1 cellular context compared by ENCODE assay signal in genomic region chr15:74291101-74292071, GRCh38.
TF ChIP-seq lines count a peak whose summit lies in the region.

No MANE protein-coding gene starts in this region.

TF ChIP-seq in HEK293, 187 proteins besides CTCF, POLR2A, EP300 and RAD21 (continued from another document and continues in another):
- TF ChIP-seq, protein P1, sequence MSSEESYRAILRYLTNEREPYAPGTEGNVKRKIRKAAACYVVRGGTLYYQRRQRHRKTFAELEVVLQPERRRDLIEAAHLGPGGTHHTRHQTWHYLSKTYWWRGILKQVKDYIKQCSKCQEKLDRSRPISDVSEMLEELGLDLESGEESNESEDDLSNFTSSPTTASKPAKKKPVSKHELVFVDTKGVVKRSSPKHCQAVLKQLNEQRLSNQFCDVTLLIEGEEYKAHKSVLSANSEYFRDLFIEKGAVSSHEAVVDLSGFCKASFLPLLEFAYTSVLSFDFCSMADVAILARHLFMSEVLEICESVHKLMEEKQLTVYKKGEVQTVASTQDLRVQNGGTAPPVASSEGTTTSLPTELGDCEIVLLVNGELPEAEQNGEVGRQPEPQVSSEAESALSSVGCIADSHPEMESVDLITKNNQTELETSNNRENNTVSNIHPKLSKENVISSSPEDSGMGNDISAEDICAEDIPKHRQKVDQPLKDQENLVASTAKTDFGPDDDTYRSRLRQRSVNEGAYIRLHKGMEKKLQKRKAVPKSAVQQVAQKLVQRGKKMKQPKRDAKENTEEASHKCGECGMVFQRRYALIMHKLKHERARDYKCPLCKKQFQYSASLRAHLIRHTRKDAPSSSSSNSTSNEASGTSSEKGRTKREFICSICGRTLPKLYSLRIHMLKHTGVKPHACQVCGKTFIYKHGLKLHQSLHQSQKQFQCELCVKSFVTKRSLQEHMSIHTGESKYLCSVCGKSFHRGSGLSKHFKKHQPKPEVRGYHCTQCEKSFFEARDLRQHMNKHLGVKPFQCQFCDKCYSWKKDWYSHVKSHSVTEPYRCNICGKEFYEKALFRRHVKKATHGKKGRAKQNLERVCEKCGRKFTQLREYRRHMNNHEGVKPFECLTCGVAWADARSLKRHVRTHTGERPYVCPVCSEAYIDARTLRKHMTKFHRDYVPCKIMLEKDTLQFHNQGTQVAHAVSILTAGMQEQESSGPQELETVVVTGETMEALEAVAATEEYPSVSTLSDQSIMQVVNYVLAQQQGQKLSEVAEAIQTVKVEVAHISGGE (tag by site-specific recombination; conservative IDR thresholded peaks at IDR 0.05; ENCODE audit: low read depth) = no peak
- TF ChIP-seq, protein P2, sequence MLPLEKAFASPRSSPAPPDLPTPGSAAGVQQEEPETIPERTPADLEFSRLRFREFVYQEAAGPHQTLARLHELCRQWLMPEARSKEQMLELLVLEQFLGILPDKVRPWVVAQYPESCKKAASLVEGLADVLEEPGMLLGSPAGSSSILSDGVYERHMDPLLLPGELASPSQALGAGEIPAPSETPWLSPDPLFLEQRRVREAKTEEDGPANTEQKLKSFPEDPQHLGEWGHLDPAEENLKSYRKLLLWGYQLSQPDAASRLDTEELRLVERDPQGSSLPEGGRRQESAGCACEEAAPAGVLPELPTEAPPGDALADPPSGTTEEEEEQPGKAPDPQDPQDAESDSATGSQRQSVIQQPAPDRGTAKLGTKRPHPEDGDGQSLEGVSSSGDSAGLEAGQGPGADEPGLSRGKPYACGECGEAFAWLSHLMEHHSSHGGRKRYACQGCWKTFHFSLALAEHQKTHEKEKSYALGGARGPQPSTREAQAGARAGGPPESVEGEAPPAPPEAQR (tag by site-specific recombination; IDR thresholded peaks at IDR 0.05) = no peak
- TF ChIP-seq ZNF311 (tag by site-specific recombination; IDR thresholded peaks at IDR 0.05; ENCODE audit: borderline replicate concordance) (no peak), ZBTB20 (tag by site-specific recombination; IDR thresholded peaks at IDR 0.05) (no peak; the same call in 1 of the 2 replicates), ZNF529 (tag by site-specific recombination; IDR thresholded peaks at IDR 0.05; ENCODE audit: insufficient replicate concordance) (no peak), ZNF37A (tag by site-specific recombination; IDR thresholded peaks at IDR 0.05) (no peak), GFI1B (tag by site-specific recombination; IDR thresholded peaks at IDR 0.05) (no peak), HOXA7 (CRISPR knock-in tag; IDR thresholded peaks at IDR 0.05; ENCODE audit: borderline replicate concordance) (no peak), ZIC2 (tag by site-specific recombination; IDR thresholded peaks at IDR 0.05) (peak; percentile 64), PBX3 (CRISPR knock-in tag; IDR thresholded peaks at IDR 0.05) (peak; percentile 94; the same call in 1 of the 2 replicates), MEIS1 (CRISPR knock-in tag; IDR thresholded peaks at IDR 0.05; ENCODE audit: borderline replicate concordance) (peak; percentile 65; the same call in 1 of the 2 replicates), ZNF26 (tag by site-specific recombination; IDR thresholded peaks at IDR 0.05) (no peak), ZNF645 (tag by site-specific recombination; IDR thresholded peaks at IDR 0.05) (no peak), SCRT1 (tag by site-specific recombination; IDR thresholded peaks at IDR 0.05; ENCODE audit: borderline replicate concordance) (no peak), HOXC10 (CRISPR knock-in tag; IDR thresholded peaks at IDR 0.05) (no peak), ZEB2 (tag by site-specific recombination; IDR thresholded peaks at IDR 0.05) (peak; percentile 74), ZNF544 (tag by site-specific recombination; IDR thresholded peaks at IDR 0.05) (no peak), ZNF664 (tag by site-specific recombination; IDR thresholded peaks at IDR 0.05) (no peak), HOXD13 (CRISPR knock-in tag; IDR thresholded peaks at IDR 0.05; ENCODE audit: borderline replicate concordance) (peak; percentile 72; the same call in 1 of the 2 replicates), ZNF624 (tag by site-specific recombination; IDR thresholded peaks at IDR 0.05) (no peak), TCF7L2 (IDR thresholded peaks at IDR 0.05; ENCODE audit: borderline replicate concordance, low read depth, low read length) (no peak), ZNF354C (tag by site-specific recombination; IDR thresholded peaks at IDR 0.05; ENCODE audit: borderline replicate concordance, low read depth) (no peak), KLF1 (tag by site-specific recombination; IDR thresholded peaks at IDR 0.05) (no peak; the same call in 1 of the 2 replicates), ZNF514 (tag by site-specific recombination; IDR thresholded peaks at IDR 0.05) (no peak), ZBTB21 (tag by site-specific recombination; IDR thresholded peaks at IDR 0.05) (no peak), ZNF521 (tag by site-specific recombination; IDR thresholded peaks at IDR 0.05) (no peak), ZNF146 (tag by site-specific recombination; IDR thresholded peaks at IDR 0.05) (no peak), ZNF302 (tag by site-specific recombination; IDR thresholded peaks at IDR 0.05; ENCODE audit: low read depth) (no peak), OVOL3 (tag by site-specific recombination; IDR thresholded peaks at IDR 0.05) (no peak), ZBTB8A (tag by site-specific recombination; IDR thresholded peaks at IDR 0.05) (peak; percentile 80), TRIM28 (IDR thresholded peaks at IDR 0.05; ENCODE audit: borderline replicate concordance, low read length) (0 out of 2 replicates have a peak, but pooled peaks have one; percentile 55), BCL11B (tag by site-specific recombination; IDR thresholded peaks at IDR 0.05; ENCODE audit: low read depth) (no peak)
- TF ChIP-seq, protein P3, sequence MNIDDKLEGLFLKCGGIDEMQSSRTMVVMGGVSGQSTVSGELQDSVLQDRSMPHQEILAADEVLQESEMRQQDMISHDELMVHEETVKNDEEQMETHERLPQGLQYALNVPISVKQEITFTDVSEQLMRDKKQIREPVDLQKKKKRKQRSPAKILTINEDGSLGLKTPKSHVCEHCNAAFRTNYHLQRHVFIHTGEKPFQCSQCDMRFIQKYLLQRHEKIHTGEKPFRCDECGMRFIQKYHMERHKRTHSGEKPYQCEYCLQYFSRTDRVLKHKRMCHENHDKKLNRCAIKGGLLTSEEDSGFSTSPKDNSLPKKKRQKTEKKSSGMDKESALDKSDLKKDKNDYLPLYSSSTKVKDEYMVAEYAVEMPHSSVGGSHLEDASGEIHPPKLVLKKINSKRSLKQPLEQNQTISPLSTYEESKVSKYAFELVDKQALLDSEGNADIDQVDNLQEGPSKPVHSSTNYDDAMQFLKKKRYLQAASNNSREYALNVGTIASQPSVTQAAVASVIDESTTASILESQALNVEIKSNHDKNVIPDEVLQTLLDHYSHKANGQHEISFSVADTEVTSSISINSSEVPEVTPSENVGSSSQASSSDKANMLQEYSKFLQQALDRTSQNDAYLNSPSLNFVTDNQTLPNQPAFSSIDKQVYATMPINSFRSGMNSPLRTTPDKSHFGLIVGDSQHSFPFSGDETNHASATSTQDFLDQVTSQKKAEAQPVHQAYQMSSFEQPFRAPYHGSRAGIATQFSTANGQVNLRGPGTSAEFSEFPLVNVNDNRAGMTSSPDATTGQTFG (tag by site-specific recombination; IDR thresholded peaks at IDR 0.05; ENCODE audit: borderline replicate concordance) = no peak
- TF ChIP-seq, protein P4, sequence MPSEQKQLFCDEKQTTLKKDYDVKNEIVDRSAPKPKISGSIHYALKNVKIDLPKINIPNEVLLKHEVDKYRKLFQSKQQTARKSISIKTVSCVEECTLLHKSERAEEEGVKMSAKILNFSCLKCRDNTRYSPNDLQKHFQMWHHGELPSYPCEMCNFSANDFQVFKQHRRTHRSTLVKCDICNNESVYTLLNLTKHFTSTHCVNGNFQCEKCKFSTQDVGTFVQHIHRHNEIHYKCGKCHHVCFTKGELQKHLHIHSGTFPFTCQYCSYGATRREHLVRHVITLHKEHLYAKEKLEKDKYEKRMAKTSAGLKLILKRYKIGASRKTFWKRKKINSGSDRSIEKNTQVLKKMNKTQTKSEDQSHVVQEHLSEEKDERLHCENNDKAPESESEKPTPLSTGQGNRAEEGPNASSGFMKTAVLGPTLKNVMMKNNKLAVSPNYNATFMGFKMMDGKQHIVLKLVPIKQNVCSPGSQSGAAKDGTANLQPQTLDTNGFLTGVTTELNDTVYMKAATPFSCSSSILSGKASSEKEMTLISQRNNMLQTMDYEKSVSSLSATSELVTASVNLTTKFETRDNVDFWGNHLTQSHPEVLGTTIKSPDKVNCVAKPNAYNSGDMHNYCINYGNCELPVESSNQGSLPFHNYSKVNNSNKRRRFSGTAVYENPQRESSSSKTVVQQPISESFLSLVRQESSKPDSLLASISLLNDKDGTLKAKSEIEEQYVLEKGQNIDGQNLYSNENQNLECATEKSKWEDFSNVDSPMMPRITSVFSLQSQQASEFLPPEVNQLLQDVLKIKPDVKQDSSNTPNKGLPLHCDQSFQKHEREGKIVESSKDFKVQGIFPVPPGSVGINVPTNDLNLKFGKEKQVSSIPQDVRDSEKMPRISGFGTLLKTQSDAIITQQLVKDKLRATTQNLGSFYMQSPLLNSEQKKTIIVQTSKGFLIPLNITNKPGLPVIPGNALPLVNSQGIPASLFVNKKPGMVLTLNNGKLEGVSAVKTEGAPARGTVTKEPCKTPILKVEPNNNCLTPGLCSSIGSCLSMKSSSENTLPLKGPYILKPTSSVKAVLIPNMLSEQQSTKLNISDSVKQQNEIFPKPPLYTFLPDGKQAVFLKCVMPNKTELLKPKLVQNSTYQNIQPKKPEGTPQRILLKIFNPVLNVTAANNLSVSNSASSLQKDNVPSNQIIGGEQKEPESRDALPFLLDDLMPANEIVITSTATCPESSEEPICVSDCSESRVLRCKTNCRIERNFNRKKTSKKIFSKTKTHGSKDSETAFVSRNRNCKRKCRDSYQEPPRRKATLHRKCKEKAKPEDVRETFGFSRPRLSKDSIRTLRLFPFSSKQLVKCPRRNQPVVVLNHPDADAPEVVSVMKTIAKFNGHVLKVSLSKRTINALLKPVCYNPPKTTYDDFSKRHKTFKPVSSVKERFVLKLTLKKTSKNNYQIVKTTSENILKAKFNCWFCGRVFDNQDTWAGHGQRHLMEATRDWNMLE (tag by site-specific recombination; conservative IDR thresholded peaks at IDR 0.05; ENCODE audit: low read depth) = peak; percentile 68
- TF ChIP-seq, protein P5, sequence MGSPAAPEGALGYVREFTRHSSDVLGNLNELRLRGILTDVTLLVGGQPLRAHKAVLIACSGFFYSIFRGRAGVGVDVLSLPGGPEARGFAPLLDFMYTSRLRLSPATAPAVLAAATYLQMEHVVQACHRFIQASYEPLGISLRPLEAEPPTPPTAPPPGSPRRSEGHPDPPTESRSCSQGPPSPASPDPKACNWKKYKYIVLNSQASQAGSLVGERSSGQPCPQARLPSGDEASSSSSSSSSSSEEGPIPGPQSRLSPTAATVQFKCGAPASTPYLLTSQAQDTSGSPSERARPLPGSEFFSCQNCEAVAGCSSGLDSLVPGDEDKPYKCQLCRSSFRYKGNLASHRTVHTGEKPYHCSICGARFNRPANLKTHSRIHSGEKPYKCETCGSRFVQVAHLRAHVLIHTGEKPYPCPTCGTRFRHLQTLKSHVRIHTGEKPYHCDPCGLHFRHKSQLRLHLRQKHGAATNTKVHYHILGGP (tag by site-specific recombination; IDR thresholded peaks at IDR 0.05) = 0 out of 2 replicates have a peak, but pooled peaks have one; percentile 25
- TF ChIP-seq, protein P6, sequence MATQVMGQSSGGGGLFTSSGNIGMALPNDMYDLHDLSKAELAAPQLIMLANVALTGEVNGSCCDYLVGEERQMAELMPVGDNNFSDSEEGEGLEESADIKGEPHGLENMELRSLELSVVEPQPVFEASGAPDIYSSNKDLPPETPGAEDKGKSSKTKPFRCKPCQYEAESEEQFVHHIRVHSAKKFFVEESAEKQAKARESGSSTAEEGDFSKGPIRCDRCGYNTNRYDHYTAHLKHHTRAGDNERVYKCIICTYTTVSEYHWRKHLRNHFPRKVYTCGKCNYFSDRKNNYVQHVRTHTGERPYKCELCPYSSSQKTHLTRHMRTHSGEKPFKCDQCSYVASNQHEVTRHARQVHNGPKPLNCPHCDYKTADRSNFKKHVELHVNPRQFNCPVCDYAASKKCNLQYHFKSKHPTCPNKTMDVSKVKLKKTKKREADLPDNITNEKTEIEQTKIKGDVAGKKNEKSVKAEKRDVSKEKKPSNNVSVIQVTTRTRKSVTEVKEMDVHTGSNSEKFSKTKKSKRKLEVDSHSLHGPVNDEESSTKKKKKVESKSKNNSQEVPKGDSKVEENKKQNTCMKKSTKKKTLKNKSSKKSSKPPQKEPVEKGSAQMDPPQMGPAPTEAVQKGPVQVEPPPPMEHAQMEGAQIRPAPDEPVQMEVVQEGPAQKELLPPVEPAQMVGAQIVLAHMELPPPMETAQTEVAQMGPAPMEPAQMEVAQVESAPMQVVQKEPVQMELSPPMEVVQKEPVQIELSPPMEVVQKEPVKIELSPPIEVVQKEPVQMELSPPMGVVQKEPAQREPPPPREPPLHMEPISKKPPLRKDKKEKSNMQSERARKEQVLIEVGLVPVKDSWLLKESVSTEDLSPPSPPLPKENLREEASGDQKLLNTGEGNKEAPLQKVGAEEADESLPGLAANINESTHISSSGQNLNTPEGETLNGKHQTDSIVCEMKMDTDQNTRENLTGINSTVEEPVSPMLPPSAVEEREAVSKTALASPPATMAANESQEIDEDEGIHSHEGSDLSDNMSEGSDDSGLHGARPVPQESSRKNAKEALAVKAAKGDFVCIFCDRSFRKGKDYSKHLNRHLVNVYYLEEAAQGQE (tag by site-specific recombination; IDR thresholded peaks at IDR 0.05) = peak; percentile 100
